12 cellular contexts compared by ENCODE assay signal in the genomic region with DNA sequence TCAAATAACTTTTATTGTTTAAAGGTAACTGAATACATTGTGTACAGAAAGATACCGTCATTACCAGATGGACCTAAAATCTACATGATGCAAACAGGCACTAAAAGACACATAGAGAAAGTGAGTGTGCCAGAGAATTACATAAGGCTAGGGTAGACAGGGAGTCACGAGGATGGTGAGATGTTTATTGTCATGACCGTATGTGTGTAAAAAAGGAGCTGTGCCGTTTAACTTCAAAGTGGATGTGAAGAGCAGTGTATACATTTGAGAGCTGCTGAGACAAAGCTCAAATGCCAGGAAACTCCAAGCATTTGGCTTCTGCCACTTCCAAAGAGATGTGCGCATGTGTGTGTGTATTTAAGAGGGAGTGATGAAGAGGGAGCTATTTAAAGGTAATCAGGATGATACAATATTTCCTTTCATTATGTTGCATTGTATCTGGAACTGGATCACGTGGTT.
"Had no signal": no experiment of that assay in that cellular context is flagged by ENCODE, and none has a peak within 500 bp of the region (broad histone marks: within the 10 kb centered on the region; RNA-seq: fewer than 3 reads in every experiment).

No MANE protein-coding gene starts in this region.

- H3K36me3 ChIP-seq: pancreas, tibial artery had no signal

- H3K27me3 ChIP-seq: pancreas had no signal

- H3K4me1 ChIP-seq: pancreas had no signal

- H3K4me3 ChIP-seq: pancreas, tibial artery had no signal

- DNase-seq: activated CD4-positive, alpha-beta T cell treated with anti-CD3 and anti-CD28 coated beads for 1 hour; activated CD4-positive, alpha-beta T cell treated with anti-CD3 and anti-CD28 coated beads, Interleukin-2, amount 50 U/mL, for 48 hours; activated CD8-positive, alpha-beta memory T cell treated with anti-CD3 and anti-CD28 coated beads, Interleukin-2, amount 10 ng/mL, durations not matched to agents 7 days and 5 days; activated gamma-delta T cell; activated T-cell treated with anti-CD3 and anti-CD28 coated beads, Interleukin-2, amount 50 U/mL, for 4 hours; amygdala; cerebellar nuclear complex; effector memory CD8-positive, alpha-beta T cell; hippocampal formation; pancreas; tibial artery had no signal

- H3K27ac ChIP-seq: epithelial cell of prostate, pancreas, tibial artery had no signal

- H3K9me3 ChIP-seq: pancreas, tibial artery had no signal
